In genomic region chr4:39638358-39639239, GRCh38 we compare ENCODE assay signal across 1 cellular context.
A peak's percentile ranks its signal among the peaks of the same experiment; 100 is the strongest.
TF ChIP-seq lines count a peak whose summit lies in the region.

Gene SMIM14 (minus strand): TSS chr4:39638865. CDS start chr4:39605145, 33,720 bp downstream.

TF ChIP-seq in HepG2, 621 proteins besides CTCF, POLR2A, EP300 and RAD21 (continued from another document):
- TF ChIP-seq, protein P1, sequence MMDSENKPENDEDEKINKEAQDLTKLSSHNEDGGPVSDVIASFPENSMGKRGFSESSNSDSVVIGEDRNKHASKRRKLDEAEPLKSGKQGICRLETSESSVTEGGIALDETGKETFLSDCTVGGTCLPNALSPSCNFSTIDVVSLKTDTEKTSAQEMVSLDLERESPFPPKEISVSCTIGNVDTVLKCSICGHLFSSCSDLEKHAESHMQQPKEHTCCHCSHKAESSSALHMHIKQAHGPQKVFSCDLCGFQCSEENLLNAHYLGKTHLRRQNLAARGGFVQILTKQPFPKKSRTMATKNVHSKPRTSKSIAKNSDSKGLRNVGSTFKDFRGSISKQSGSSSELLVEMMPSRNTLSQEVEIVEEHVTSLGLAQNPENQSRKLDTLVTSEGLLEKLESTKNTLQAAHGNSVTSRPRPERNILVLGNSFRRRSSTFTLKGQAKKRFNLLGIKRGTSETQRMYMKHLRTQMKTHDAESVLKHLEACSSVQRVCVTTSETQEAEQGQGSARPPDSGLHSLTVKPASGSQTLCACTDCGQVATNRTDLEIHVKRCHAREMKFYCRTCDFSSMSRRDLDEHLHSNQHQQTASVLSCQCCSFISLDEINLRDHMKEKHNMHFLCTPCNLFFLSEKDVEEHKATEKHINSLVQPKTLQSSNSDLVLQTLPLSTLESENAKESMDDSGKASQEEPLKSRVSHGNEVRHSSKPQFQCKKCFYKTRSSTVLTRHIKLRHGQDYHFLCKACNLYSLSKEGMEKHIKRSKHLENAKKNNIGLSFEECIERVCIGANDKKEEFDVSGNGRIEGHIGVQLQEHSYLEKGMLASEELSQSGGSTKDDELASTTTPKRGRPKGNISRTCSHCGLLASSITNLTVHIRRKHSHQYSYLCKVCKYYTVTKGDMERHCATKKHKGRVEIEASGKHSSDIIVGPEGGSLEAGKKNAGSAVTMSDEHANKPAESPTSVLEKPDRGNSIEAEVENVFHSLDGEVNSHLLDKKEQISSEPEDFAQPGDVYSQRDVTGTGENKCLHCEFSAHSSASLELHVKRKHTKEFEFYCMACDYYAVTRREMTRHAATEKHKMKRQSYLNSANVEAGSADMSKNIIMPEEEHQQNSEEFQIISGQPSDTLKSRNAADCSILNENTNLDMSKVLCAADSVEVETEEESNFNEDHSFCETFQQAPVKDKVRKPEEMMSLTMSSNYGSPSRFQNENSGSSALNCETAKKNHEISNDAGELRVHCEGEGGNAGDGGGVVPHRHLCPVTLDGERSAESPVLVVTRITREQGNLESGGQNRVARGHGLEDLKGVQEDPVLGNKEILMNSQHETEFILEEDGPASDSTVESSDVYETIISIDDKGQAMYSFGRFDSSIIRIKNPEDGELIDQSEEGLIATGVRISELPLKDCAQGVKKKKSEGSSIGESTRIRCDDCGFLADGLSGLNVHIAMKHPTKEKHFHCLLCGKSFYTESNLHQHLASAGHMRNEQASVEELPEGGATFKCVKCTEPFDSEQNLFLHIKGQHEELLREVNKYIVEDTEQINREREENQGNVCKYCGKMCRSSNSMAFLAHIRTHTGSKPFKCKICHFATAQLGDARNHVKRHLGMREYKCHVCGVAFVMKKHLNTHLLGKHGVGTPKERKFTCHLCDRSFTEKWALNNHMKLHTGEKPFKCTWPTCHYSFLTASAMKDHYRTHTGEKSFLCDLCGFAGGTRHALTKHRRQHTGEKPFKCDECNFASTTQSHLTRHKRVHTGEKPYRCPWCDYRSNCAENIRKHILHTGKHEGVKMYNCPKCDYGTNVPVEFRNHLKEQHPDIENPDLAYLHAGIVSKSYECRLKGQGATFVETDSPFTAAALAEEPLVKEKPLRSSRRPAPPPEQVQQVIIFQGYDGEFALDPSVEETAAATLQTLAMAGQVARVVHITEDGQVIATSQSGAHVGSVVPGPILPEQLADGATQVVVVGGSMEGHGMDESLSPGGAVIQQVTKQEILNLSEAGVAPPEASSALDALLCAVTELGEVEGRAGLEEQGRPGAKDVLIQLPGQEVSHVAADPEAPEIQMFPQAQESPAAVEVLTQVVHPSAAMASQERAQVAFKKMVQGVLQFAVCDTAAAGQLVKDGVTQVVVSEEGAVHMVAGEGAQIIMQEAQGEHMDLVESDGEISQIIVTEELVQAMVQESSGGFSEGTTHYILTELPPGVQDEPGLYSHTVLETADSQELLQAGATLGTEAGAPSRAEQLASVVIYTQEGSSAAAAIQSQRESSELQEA (CRISPR knock-in tag; IDR thresholded peaks at IDR 0.05; ENCODE audit: not compliant biosample characterization): peak; percentile 31
- TF ChIP-seq ZNF563 (CRISPR knock-in tag; IDR thresholded peaks at IDR 0.05): no peak; the same call in none of the 2 replicates
- TF ChIP-seq SRSF9 (IDR thresholded peaks at IDR 0.05; ENCODE audit: borderline replicate concordance, insufficient read depth, low read depth, low read length, poor library complexity, severe bottlenecking): no peak
- no peak; the same call in 1 of the 2 replicates for TF ChIP-seq ZFP37 (CRISPR knock-in tag; IDR thresholded peaks at IDR 0.05; ENCODE audit: borderline replicate concordance)
- peak; percentile 65; the same call in 1 of the 2 replicates for TF ChIP-seq ZMYM3 (CRISPR knock-in tag; IDR thresholded peaks at IDR 0.05)
- TF ChIP-seq ZBTB21 (CRISPR knock-in tag; IDR thresholded peaks at IDR 0.05): peak; percentile 70; the same call in 1 of the 2 replicates
- TF ChIP-seq KLF12 (CRISPR knock-in tag; IDR thresholded peaks at IDR 0.05; ENCODE audit: borderline replicate concordance): peak; percentile 80
- TF ChIP-seq PPARG (CRISPR knock-in tag; conservative IDR thresholded peaks at IDR 0.05): 0 out of 2 replicates have a peak, but pooled peaks have one; percentile 14
- TF ChIP-seq PAWR (CRISPR knock-in tag; IDR thresholded peaks at IDR 0.05; ENCODE audit: borderline replicate concordance): no peak
- 0 out of 2 replicates have a peak, but pooled peaks have one; percentile 71 for TF ChIP-seq ZFP82 (CRISPR knock-in tag; IDR thresholded peaks at IDR 0.05; ENCODE audit: borderline replicate concordance)
- no peak for TF ChIP-seq HOXD1 (CRISPR knock-in tag; IDR thresholded peaks at IDR 0.05)
- TF ChIP-seq ZNF382 (CRISPR knock-in tag; IDR thresholded peaks at IDR 0.05; ENCODE audit: borderline replicate concordance): no peak
- peak; percentile 48; the same call in 1 of the 2 replicates for TF ChIP-seq ZNF770 (CRISPR knock-in tag; IDR thresholded peaks at IDR 0.05)
- TF ChIP-seq HNF1A (IDR thresholded peaks at IDR 0.05; ENCODE audit: low read depth): no peak
- peak; percentile 70 for TF ChIP-seq HNF1A (CRISPR knock-in tag; IDR thresholded peaks at IDR 0.05; ENCODE audit: borderline replicate concordance)
- TF ChIP-seq ZNF451 (CRISPR knock-in tag; IDR thresholded peaks at IDR 0.05): peak; percentile 78; the same call in 1 of the 2 replicates
- no peak for TF ChIP-seq PLRG1 (conservative IDR thresholded peaks at IDR 0.05)
- peak; percentile 96 for TF ChIP-seq SALL1 (CRISPR knock-in tag; IDR thresholded peaks at IDR 0.05)
- TF ChIP-seq TRAFD1 (CRISPR knock-in tag; IDR thresholded peaks at IDR 0.05; ENCODE audit: borderline replicate concordance): no peak
- TF ChIP-seq ATF7 (IDR thresholded peaks at IDR 0.05): peak; percentile 43
- TF ChIP-seq ATF7 (CRISPR knock-in tag; IDR thresholded peaks at IDR 0.05): no peak
- peak; percentile 90; the same call in 1 of the 2 replicates for TF ChIP-seq ZNF256 (CRISPR knock-in tag; conservative IDR thresholded peaks at IDR 0.05)
- TF ChIP-seq NR2C2 (CRISPR knock-in tag; IDR thresholded peaks at IDR 0.05; ENCODE audit: borderline replicate concordance): peak; percentile 97
- no peak for TF ChIP-seq PBX2 (CRISPR knock-in tag; IDR thresholded peaks at IDR 0.05)
